ENCODE assay signal across 8 cellular contexts in the genomic region with DNA sequence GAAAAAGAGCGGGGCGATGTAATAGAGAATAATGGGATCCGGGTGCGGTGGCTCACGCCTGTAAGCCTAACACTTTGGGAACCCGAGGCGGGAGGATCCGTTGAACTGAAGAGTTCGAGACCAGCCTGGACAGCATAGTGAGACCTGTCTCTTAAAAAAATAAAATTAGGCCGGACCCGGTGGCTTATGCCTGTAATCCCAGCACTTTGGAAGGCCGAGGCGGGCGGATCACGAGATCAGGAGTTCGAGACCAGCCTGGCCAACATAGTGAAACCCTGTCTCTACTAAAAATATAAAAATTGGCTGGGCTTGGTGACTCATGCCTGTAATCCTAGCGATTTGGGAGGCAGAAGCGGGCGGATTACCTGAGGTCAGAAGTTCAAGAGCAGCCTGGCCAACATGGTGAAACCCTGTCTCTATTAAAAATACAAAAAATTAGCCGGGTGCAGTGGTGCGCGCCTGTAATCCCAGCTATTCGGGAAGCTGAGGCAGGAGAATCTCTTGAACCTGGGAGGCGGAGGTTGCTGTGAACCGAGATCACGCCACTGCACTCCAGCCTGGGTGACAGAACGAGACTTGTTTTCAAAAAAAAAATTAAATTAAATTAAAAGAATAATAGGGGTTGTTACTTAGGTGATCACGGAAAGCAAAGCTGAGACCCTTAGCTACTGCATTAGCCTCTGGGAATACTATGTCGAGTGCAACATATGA. TPM values are rescaled to one million over a fixed set of nuclear protein-coding genes. Genes with fewer than 3 reads are reported as not detected.
DNase-seq lines count a peak whose midpoint lies in the region; ATAC-seq and TF ChIP-seq lines count a peak whose summit lies in the region.
"Not testable (repeated sequence)": the region's sequence is repeated elsewhere in the genome, so short reads cannot be mapped to it uniquely, and the experiment has no call there.

No MANE protein-coding gene starts in this region.

- H3K4me1 Mint-ChIP-seq in T-helper 17 cell: peaks cover 40% of the 10 kb centered on the region

- not testable (repeated sequence) for DNase-seq in Jurkat, Clone E6-1 (ENCODE audit: low read depth, low spot score); T-helper 17 cell; epithelial cell of esophagus (ENCODE audit: low read depth); neuronal stem cell (ENCODE audit: low spot score)
- DNase-seq in substantia nigra (lab: John Stamatoyannopoulos, UW): peak in 2 of 49 donors; percentile 31 to 38

- not testable (repeated sequence) for H3K4ac ChIP-seq in neuronal stem cell (ENCODE audit: low read length)

- H3K4me1 ChIP-seq in BLaER1: peaks cover 49% of the 10 kb centered on the region
- H3K4me1 ChIP-seq in neuronal stem cell (ENCODE audit: control insufficient read depth in 2 of 2, insufficient read depth in 1 of 2, low read depth in 1 of 2, low read length in 2 of 2): peaks cover 13 to 14% of the 10 kb centered on the region in 2 donors

- H3K36me3 ChIP-seq in BLaER1 (peaks cover 28% of the 10 kb centered on the region), neuronal stem cell (replicated peaks in 1 of 2; ENCODE audit: control insufficient read depth in 2 of 2, insufficient read depth in 2 of 2, low read length in 2 of 2) (peaks cover 3 to 43% of the 10 kb centered on the region in 2 donors)

- peak overlapping the region; percentile 97 for H3K27ac Mint-ChIP-seq in T-helper 17 cell

- not testable (repeated sequence) for ATAC-seq in T-helper 17 cell

- H3K79me1 ChIP-seq in neuronal stem cell (ENCODE audit: low read depth, low read length): not testable (repeated sequence)

- 76 to 84% (median 83%) methylated on average over 29 of the region's 29 CpGs for WGBS in adipose tissue, 3 donors
- WGBS in neuronal stem cell (ENCODE audit: extremely low coverage in 2 of 2, insufficient read length in 2 of 2, insufficient replicate concordance in 1 of 2), 2 donors: no CpG with 5 or more reads among the region's 29 CpGs

- H3K27me3 Mint-ChIP-seq in T-helper 17 cell: not testable (repeated sequence)

- not testable (repeated sequence) for H3K9me3 ChIP-seq in BLaER1; T-helper 17 cell (ENCODE audit: control insufficient read depth, low read length, poor library complexity, severe bottlenecking); neuronal stem cell (replicated peaks in 1 of 2; ENCODE audit: control insufficient read depth in 2 of 2, insufficient read depth in 1 of 2, low read depth in 1 of 2, low read length in 2 of 2)

- not testable (repeated sequence) for H2AK5ac ChIP-seq in neuronal stem cell (ENCODE audit: low read depth, low read length)

- not testable (repeated sequence) for H2BK5ac ChIP-seq in neuronal stem cell (ENCODE audit: low read length)

- not testable (repeated sequence) for H2BK12ac ChIP-seq in neuronal stem cell (ENCODE audit: low read length)

- H3K18ac ChIP-seq in neuronal stem cell (ENCODE audit: low read length): not testable (repeated sequence)

- peak overlapping the region; percentile 91; the same call in 1 of the 2 replicates for H3K4me3 ChIP-seq in BLaER1
- H3K4me3 ChIP-seq in Jurkat, Clone E6-1 (ENCODE audit: low read length): peak overlapping the region; percentile 36
- peak overlapping the region; percentile 25 for H3K4me3 ChIP-seq in epithelial cell of esophagus (ENCODE audit: low read length)
- H3K4me3 ChIP-seq in neuronal stem cell (ENCODE audit: low read length in 2 of 2): peak overlapping the region in 1 of 2 donors; percentile 88

- not testable (repeated sequence) for H2BK15ac ChIP-seq in neuronal stem cell (ENCODE audit: low read length)

- H4K20me1 ChIP-seq in BLaER1: peaks cover 28% of the 10 kb centered on the region

- not testable (repeated sequence) for H3K27me3 ChIP-seq in BLaER1; layer of hippocampus (ENCODE audit: control insufficient read depth, insufficient read depth, low read length); neuronal stem cell (ENCODE audit: control insufficient read depth in 3 of 3, insufficient read depth in 3 of 3, low read depth in 1 of 3, low read length in 3 of 3)

- peak overlapping the region; percentile 95; the same call in 1 of the 2 replicates for H3K9ac ChIP-seq in BLaER1
- H3K9ac ChIP-seq in neuronal stem cell (ENCODE audit: low read depth, low read length, poor library complexity): not testable (repeated sequence)

- H3K4me2 ChIP-seq in BLaER1 (peak overlapping the region; percentile 60), neuronal stem cell (ENCODE audit: insufficient read depth, low read length, poor library complexity, severe bottlenecking) (peak overlapping the region; percentile 51)

- not testable (repeated sequence) for H3K14ac ChIP-seq in neuronal stem cell (ENCODE audit: low read length)

- H3K36me3 Mint-ChIP-seq in T-helper 17 cell (ENCODE audit: low read depth): not testable (repeated sequence)

- not testable (repeated sequence) for H3K23ac ChIP-seq in neuronal stem cell (ENCODE audit: low read depth, low read length, poor library complexity)

- not testable (repeated sequence) for H2BK120ac ChIP-seq in neuronal stem cell (ENCODE audit: low read depth, low read length)

- H4K8ac ChIP-seq in neuronal stem cell (ENCODE audit: low read depth, low read length): not testable (repeated sequence)

- H3K27ac ChIP-seq in BLaER1 (peak overlapping the region; percentile 94), adipose tissue (ENCODE audit: low read depth, low read length) (peak overlapping the region; percentile 11), layer of hippocampus (ENCODE audit: low read depth, low read length) (peak overlapping the region; percentile 88), neuronal stem cell (replicated peaks; ENCODE audit: low read length) (peak overlapping the region; percentile 69), substantia nigra (ENCODE audit: low read depth, low read length, poor library complexity, severe bottlenecking) (peak overlapping the region; percentile 73)

- H2AFZ ChIP-seq in neuronal stem cell (ENCODE audit: low read length): peak overlapping the region; percentile 88

- TF ChIP-seq CTCF in epithelial cell of esophagus (IDR thresholded peaks at IDR 0.05; ENCODE audit: insufficient read depth, low read depth, low read length, missing control alignments): not testable (repeated sequence)

- H4K91ac ChIP-seq in neuronal stem cell (ENCODE audit: low read depth, low read length, poor library complexity): not testable (repeated sequence)

- peak overlapping the region; percentile 82 for H3K4me3 Mint-ChIP-seq in T-helper 17 cell

RNA-seq across cellular contexts. Expression of gene PARN, which starts 0.7 kb away (rescaled TPM):
- polyA plus RNA-seq in Jurkat, Clone E6-1 (2012; ENCODE audit: insufficient read depth, insufficient read length): 57.1 TPM
- total RNA-seq in T-helper 17 cell: 10 to 100 TPM; 29.0 to 31.6 TPM
- polyA plus RNA-seq in adipose tissue: 10 to 100 TPM; 10.6 to 16.6 (median 13.2) TPM
- 24.0 TPM for polyA plus RNA-seq in neuronal stem cell (2013, experiment 1 of 2)
- polyA plus RNA-seq in neuronal stem cell (2013, experiment 2 of 2): 24.7 TPM

RNA-seq across cellular contexts. Expression of gene BFAR, which starts 2.0 kb away (rescaled TPM):
- polyA plus RNA-seq in Jurkat, Clone E6-1 (2012; ENCODE audit: insufficient read depth, insufficient read length): 50.6 TPM
- 10 to 100 TPM; 41.6 to 42.5 TPM for total RNA-seq in T-helper 17 cell
- 10 to 100 TPM; 33.6 to 47.2 (median 45.0) TPM for polyA plus RNA-seq in adipose tissue
- 48.4 TPM for polyA plus RNA-seq in neuronal stem cell (2013, experiment 1 of 2)
- 50.1 TPM for polyA plus RNA-seq in neuronal stem cell (2013, experiment 2 of 2)

Comparison
In these comparisons a context has a peak if more than half of its experiments do, and no peak if none do; other contexts are left out.
1. H3K27ac ChIP-seq: peak in every context shown above with its lines; median percentile 94 in BLaER1; 88 in layer of hippocampus; 73 in substantia nigra; 69 in neuronal stem cell; 11 in adipose tissue.